Comparison of ENCODE assay signal across 18 cellular contexts in genomic region chr9:35706951-35707350, GRCh38. TPM values are rescaled to one million over a fixed set of nuclear protein-coding genes. Genes with fewer than 3 reads are reported as not detected.
A peak's percentile ranks its signal among the peaks of the same experiment; 100 is the strongest.
DNase-seq lines count a peak whose midpoint lies in the region; ATAC-seq and TF ChIP-seq lines count a peak whose summit lies in the region.
"Had no signal": no experiment of that assay in that cellular context is flagged by ENCODE, and none has a peak within 500 bp of the region (broad histone marks: within the 10 kb centered on the region; RNA-seq: fewer than 3 reads in every experiment).

No MANE protein-coding gene starts in this region.

- H3K9me3 Mint-ChIP-seq in Calu3 (ENCODE audit: low read depth, unreplicated experiment) = no peaks in the 10 kb centered on the region
- no peaks in the 10 kb centered on the region for H3K9me3 Mint-ChIP-seq in chondrocyte (ENCODE audit: low read depth)
- no peaks in the 10 kb centered on the region for H3K9me3 Mint-ChIP-seq in naive thymus-derived CD8-positive, alpha-beta T cell

- TF ChIP-seq EP300 in stomach (IDR thresholded peaks at IDR 0.05) = no peak

- POLR2A ChIA-PET in naive thymus-derived CD8-positive, alpha-beta T cell (lab: Charles Lee) = interaction anchor here (1.3 to 2.5 kb wide), 3 partner anchors 11 to 49 kb away, joined by 3 to 8 read pairs (median 4); partner anchors contain the start of genes CCDC107 and RMRP

- no peaks in the 10 kb centered on the region for H3K4me1 ChIP-seq in stomach smooth muscle (ENCODE audit: control insufficient read depth, insufficient read depth, low read length)
- H3K4me1 ChIP-seq in stomach = no peaks in the 10 kb centered on the region

- DNase-seq in Calu3 = no peak
- DNase-seq in chondrocyte (ENCODE audit: low spot score) = no peak
- DNase-seq in naive thymus-derived CD8-positive, alpha-beta T cell = no peak
- no peak for DNase-seq in G401 (ENCODE audit: low spot score)
- DNase-seq in stomach = no peak
- DNase-seq: COR-L47; EL; GM23248; HCEC 1CT; KBM-7; NCI-H1436; NCI-H2029; NCI-H2171; NCI-H446; NK-92 treated with Interleukin-12 subunit alpha and Interleukin-12 subunit beta, amount 100 ng/mL, for 24 hours; SHP77 treated with DMSO at 0.1 percent for 48 hours had no signal

- BruUV-seq in Calu3 (replicated peaks; lab: Mats Ljungman, UMichigan) = TSS peak; percentile 18

- CTCF ChIA-PET in Calu3 (lab: Charles Lee) = no interaction called here

- 85 to 93% (median 92%) methylated on average over 5 to 10 of the region's 10 CpGs for WGBS in stomach, 5 donors

- peaks cover 85 to 86% of the 10 kb centered on the region in 2 donors for H3K36me3 ChIP-seq in stomach smooth muscle (ENCODE audit: control insufficient read depth in 2 of 2, insufficient read depth in 2 of 2, low read length in 2 of 2)
- H3K36me3 ChIP-seq in stomach = peaks cover 97 to 100% (median 100%) of the 10 kb centered on the region in 4 donors

- no peak overlapping the region for H3K4me3 ChIP-seq in stomach smooth muscle (ENCODE audit: low read length in 2 of 2)
- H3K4me3 ChIP-seq in stomach = no peak overlapping the region
- H3K4me3 ChIP-seq: GM23248 had no signal

- no peaks in the 10 kb centered on the region for H3K27me3 ChIP-seq in stomach smooth muscle (ENCODE audit: control insufficient read depth in 1 of 2, insufficient read depth in 2 of 2, low read length in 2 of 2)
- no peaks in the 10 kb centered on the region for H3K27me3 ChIP-seq in stomach

- ATAC-seq in naive thymus-derived CD8-positive, alpha-beta T cell = no peak
- no peak for ATAC-seq in GM21576 (IDR thresholded peaks at IDR 0.05; ENCODE audit: unreplicated experiment)

- intact Hi-C loops in Calu3 (cut with micrococcal nuclease; ENCODE audit: unreplicated experiment) = no loop called here
- intact Hi-C loops in stomach (cut with DNase I; ENCODE audit: low total_unique reads) = no loop called here

- TF ChIP-seq POLR2A in stomach (IDR thresholded peaks at IDR 0.05) = no peak

- H3K27ac Mint-ChIP-seq in Calu3 (ENCODE audit: unreplicated experiment) (no peak overlapping the region), chondrocyte (ENCODE audit: unreplicated experiment) (peak overlapping the region; percentile 75)
- H3K27ac Mint-ChIP-seq in naive thymus-derived CD8-positive, alpha-beta T cell = peak overlapping the region in 6 of 10 donors; percentile 21 to 84 (median 70)

- H3K9me3 ChIP-seq in stomach smooth muscle (ENCODE audit: control insufficient read depth in 2 of 2, low read length in 2 of 2) (no peaks in the 10 kb centered on the region), stomach (no peaks in the 10 kb centered on the region)

- H3K36me3 Mint-ChIP-seq in Calu3 (ENCODE audit: insufficient read depth, unreplicated experiment) (peaks cover 32% of the 10 kb centered on the region), chondrocyte (ENCODE audit: low read depth) (peaks cover 71% of the 10 kb centered on the region)
- peaks cover 14 to 60% (median 37%) of the 10 kb centered on the region in 3 donors for H3K36me3 Mint-ChIP-seq in naive thymus-derived CD8-positive, alpha-beta T cell

- no peak overlapping the region for H3K4me3 Mint-ChIP-seq in Calu3 (ENCODE audit: low read depth, unreplicated experiment)
- H3K4me3 Mint-ChIP-seq in chondrocyte (ENCODE audit: unreplicated experiment) = no peak overlapping the region
- no peak overlapping the region for H3K4me3 Mint-ChIP-seq in naive thymus-derived CD8-positive, alpha-beta T cell

- no peaks in the 10 kb centered on the region for H3K4me1 Mint-ChIP-seq in Calu3 (ENCODE audit: low read depth, unreplicated experiment)
- no peaks in the 10 kb centered on the region for H3K4me1 Mint-ChIP-seq in chondrocyte (ENCODE audit: low read depth)
- peaks cover 0 to 10% (median 0%) of the 10 kb centered on the region in 4 donors for H3K4me1 Mint-ChIP-seq in naive thymus-derived CD8-positive, alpha-beta T cell

- in situ Hi-C loops in G401 (cut with HindIII; ENCODE audit: low sequenced_read_pairs) = no loop called here

- TF ChIP-seq CTCF in Calu3 (IDR thresholded peaks at IDR 0.05; ENCODE audit: unreplicated experiment) (no peak), chondrocyte (IDR thresholded peaks at IDR 0.05) (no peak), stomach (IDR thresholded peaks at IDR 0.05) (no peak)

- H3K9ac ChIP-seq in stomach smooth muscle (ENCODE audit: low read length in 2 of 2) = no peak overlapping the region
- H3K9ac ChIP-seq: GM23248 had no signal

- H3K27me3 Mint-ChIP-seq in Calu3 (ENCODE audit: unreplicated experiment) (no peaks in the 10 kb centered on the region), chondrocyte (ENCODE audit: low read depth) (no peaks in the 10 kb centered on the region)
- no peaks in the 10 kb centered on the region for H3K27me3 Mint-ChIP-seq in naive thymus-derived CD8-positive, alpha-beta T cell

- H3K27ac ChIP-seq in stomach smooth muscle (ENCODE audit: low read length) = peak overlapping the region; percentile 53
- H3K27ac ChIP-seq in stomach = peak overlapping the region in 1 of 5 donors; percentile 97
- H3K27ac ChIP-seq: GM23248 had no signal

RNA-seq across cellular contexts. Expression of gene TPM2, which starts 17.2 kb away (rescaled TPM):
- 138 and 145 TPM in 2 replicates for total RNA-seq in Calu3 (2022)
- total RNA-seq in chondrocyte = 498 to 2,023 TPM (median 2,016 TPM) in 3 replicates
- 10 to 100 TPM; 92.3 to 98.5 TPM for total RNA-seq in naive thymus-derived CD8-positive, alpha-beta T cell
- under 1 TPM in 1 of 3 donors, not detected in 2; 0.34 TPM for polyA plus RNA-seq in naive thymus-derived CD8-positive, alpha-beta T cell
- total RNA-seq in G401 (2014; rRNA removed; shearing (Covaris generic)) = 439 and 442 TPM in 2 replicates
- total RNA-seq in stomach = 1,000 to 10,000 TPM in 3 of 5 donors, 100 to 1,000 TPM in 2; 537 to 3,642 (median 1,228) TPM
- 1,000 to 10,000 TPM in 1 of 3 donors, 100 to 1,000 TPM in 2; 460 to 2,257 (median 672) TPM for polyA plus RNA-seq in stomach

RNA-seq across cellular contexts. Expression of gene TLN1, which starts 25.0 kb away (rescaled TPM):
- total RNA-seq in Calu3 (2022) (91.1 and 98.7 TPM in 2 replicates), chondrocyte (490 to 684 TPM (median 655 TPM) in 3 replicates), stomach (100 to 1,000 TPM; 169 to 399 (median 223) TPM)
- 100 to 1,000 TPM; 204 to 233 TPM for total RNA-seq in naive thymus-derived CD8-positive, alpha-beta T cell
- 10 to 100 TPM; 32.9 to 88.9 (median 36.4) TPM for polyA plus RNA-seq in naive thymus-derived CD8-positive, alpha-beta T cell
- 146 and 195 TPM in 2 replicates for total RNA-seq in G401 (2014; rRNA removed; shearing (Covaris generic))
- 100 to 1,000 TPM in 1 of 3 donors, 10 to 100 TPM in 2; 53.2 to 141 (median 70.2) TPM for polyA plus RNA-seq in stomach

RNA-seq across cellular contexts. Expression of gene CREB3, which starts 25.5 kb away (rescaled TPM):
- total RNA-seq in Calu3 (2022) (26.5 and 29.4 TPM in 2 replicates), chondrocyte (55.5 to 63.4 TPM (median 56.7 TPM) in 3 replicates), stomach (10 to 100 TPM; 33.2 to 84.0 (median 79.1) TPM)
- total RNA-seq in naive thymus-derived CD8-positive, alpha-beta T cell = 10 to 100 TPM; 17.1 to 19.5 TPM
- 10 to 100 TPM; 29.8 to 40.3 (median 33.1) TPM for polyA plus RNA-seq in naive thymus-derived CD8-positive, alpha-beta T cell
- total RNA-seq in G401 (2014; rRNA removed; shearing (Covaris generic)) = 40.3 and 46.0 TPM in 2 replicates
- 10 to 100 TPM; 29.4 to 40.5 (median 37.9) TPM for polyA plus RNA-seq in stomach

RNA-seq across cellular contexts. Expression of gene CA9, which starts 33.2 kb away (rescaled TPM):
- total RNA-seq in Calu3 (2022) (0.64 and 0.76 TPM in 2 replicates), chondrocyte (2.9 to 3.6 TPM in 2 of 3 replicates, not detected in the other), stomach (100 to 1,000 TPM in 3 of 5 donors, 10 to 100 TPM in 1, 1 to 10 TPM in 1; 1.2 to 670 (median 161) TPM)
- not detected for total RNA-seq in naive thymus-derived CD8-positive, alpha-beta T cell
- polyA plus RNA-seq in naive thymus-derived CD8-positive, alpha-beta T cell = not detected
- 0.86 TPM in 1 of 2 replicates, not detected in the other for total RNA-seq in G401 (2014; rRNA removed; shearing (Covaris generic))
- 100 to 1,000 TPM; 115 to 653 (median 541) TPM for polyA plus RNA-seq in stomach

RNA-seq across cellular contexts. Expression of gene ARHGEF39, which starts 42.0 kb away (rescaled TPM):
- 14.2 and 15.4 TPM in 2 replicates for total RNA-seq in Calu3 (2022)
- 0.79 to 2.3 TPM (median 0.85 TPM) in 3 replicates for total RNA-seq in chondrocyte
- under 1 TPM in 1 of 2 experiments, not detected in 1; 0.29 TPM for total RNA-seq in naive thymus-derived CD8-positive, alpha-beta T cell
- under 1 TPM; 0.13 to 0.25 (median 0.24) TPM for polyA plus RNA-seq in naive thymus-derived CD8-positive, alpha-beta T cell
- total RNA-seq in G401 (2014; rRNA removed; shearing (Covaris generic)) = 12.3 and 12.4 TPM in 2 replicates
- total RNA-seq in stomach = 10 to 100 TPM in 3 of 5 donors, 1 to 10 TPM in 2; 1.8 to 58.3 (median 11.6) TPM
- polyA plus RNA-seq in stomach = 1 to 10 TPM; 2.8 to 4.3 (median 3.2) TPM
